8 cellular contexts compared by ENCODE assay signal in genomic region chr20:13788167-13788834, GRCh38. TPM values are rescaled to one million over a fixed set of nuclear protein-coding genes. Genes with fewer than 3 reads are reported as not detected.
DNase-seq lines count a peak whose midpoint lies in the region; ATAC-seq and TF ChIP-seq lines count a peak whose summit lies in the region.

No MANE protein-coding gene starts in this region.

- H3K27me3 ChIP-seq in foreskin keratinocyte = no peaks in the 10 kb centered on the region

- DNase-seq in AG10803 (ENCODE audit: low read depth) = peak; percentile 62
- peak; percentile 73 for DNase-seq in GM12865 (ENCODE audit: low read depth)
- DNase-seq in NCI-H446 (lab: John Stamatoyannopoulos, UW) = peak; percentile 29 to 56
- DNase-seq in activated CD8-positive, alpha-beta T cell treated with anti-CD3 and anti-CD28 coated beads, Interleukin-2, amount 10 ng/mL, durations not matched to agents 7 days and 5 days = peak; percentile 54
- peak; percentile 34 to 46 for DNase-seq in foreskin keratinocyte
- peak; percentile 28 for DNase-seq in smooth muscle cell of the brain vasculature (ENCODE audit: low read depth, low spot score)
- DNase-seq in GOT3 (lab: John Stamatoyannopoulos, UW) = no peak

- peak; percentile 71 for TF ChIP-seq CTCF in AG10803 (conservative IDR thresholded peaks at IDR 0.05; ENCODE audit: low read length)
- TF ChIP-seq CTCF in GM12865 (IDR thresholded peaks at IDR 0.05; ENCODE audit: insufficient read depth, low read depth, low read length, missing control alignments) = peak; percentile 49
- peak; percentile 66 for TF ChIP-seq CTCF in foreskin keratinocyte (conservative IDR thresholded peaks at IDR 0.05)

- peaks cover 46% of the 10 kb centered on the region for H3K36me3 Mint-ChIP-seq in activated CD8-positive, alpha-beta T cell treated with anti-CD3 and anti-CD28 coated beads, Interleukin-2, amount 10 ng/mL, durations not matched to agents 7 days and 5 days (ENCODE audit: low read depth)

- no peak overlapping the region for H3K27ac Mint-ChIP-seq in activated CD8-positive, alpha-beta T cell treated with anti-CD3 and anti-CD28 coated beads, Interleukin-2, amount 10 ng/mL, durations not matched to agents 7 days and 5 days

- ATAC-seq in HG03060 (IDR thresholded peaks at IDR 0.05; ENCODE audit: low read depth, unreplicated experiment) (peak; percentile 37), foreskin keratinocyte (peak; percentile 67)
- ATAC-seq in activated CD8-positive, alpha-beta T cell treated with anti-CD3 and anti-CD28 coated beads, Interleukin-2, amount 10 ng/mL, durations not matched to agents 7 days and 5 days = no peak

- H3K9me3 Mint-ChIP-seq in activated CD8-positive, alpha-beta T cell treated with anti-CD3 and anti-CD28 coated beads, Interleukin-2, amount 10 ng/mL, durations not matched to agents 7 days and 5 days (ENCODE audit: insufficient read depth) = no peaks in the 10 kb centered on the region

- no peak overlapping the region for H3K4me3 Mint-ChIP-seq in activated CD8-positive, alpha-beta T cell treated with anti-CD3 and anti-CD28 coated beads, Interleukin-2, amount 10 ng/mL, durations not matched to agents 7 days and 5 days

- no peak overlapping the region for H3K27ac ChIP-seq in foreskin keratinocyte

- H3K4me3 ChIP-seq in AG10803 (ENCODE audit: low read length) = no peak overlapping the region
- no peak overlapping the region for H3K4me3 ChIP-seq in GM12865 (ENCODE audit: low read depth, low read length)

- CTCF ChIA-PET in activated CD8-positive, alpha-beta T cell treated with anti-CD3 and anti-CD28 coated beads, Interleukin-2, amount 10 ng/mL, durations not matched to agents 7 days and 5 days (lab: Charles Lee) = interaction anchor here (0.6 to 2.5 kb wide), 15 partner anchors 9 to 624 kb away, joined by 3 to 20 read pairs (median 4); no protein-coding TSS in a partner anchor

- POLR2A ChIA-PET in activated CD8-positive, alpha-beta T cell treated with anti-CD3 and anti-CD28 coated beads, Interleukin-2, amount 10 ng/mL, durations not matched to agents 7 days and 5 days (lab: Charles Lee) = no interaction called here

- peaks cover 27% of the 10 kb centered on the region for H3K4me1 Mint-ChIP-seq in activated CD8-positive, alpha-beta T cell treated with anti-CD3 and anti-CD28 coated beads, Interleukin-2, amount 10 ng/mL, durations not matched to agents 7 days and 5 days (ENCODE audit: low read depth)

- H3K4me1 ChIP-seq in foreskin keratinocyte = peaks cover 6% of the 10 kb centered on the region

- no peaks in the 10 kb centered on the region for H3K27me3 Mint-ChIP-seq in activated CD8-positive, alpha-beta T cell treated with anti-CD3 and anti-CD28 coated beads, Interleukin-2, amount 10 ng/mL, durations not matched to agents 7 days and 5 days (ENCODE audit: low read depth)

RNA-seq across cellular contexts. Expression of gene NDUFAF5, which starts 3.5 kb away (rescaled TPM):
- 10 to 100 TPM; 26.3 to 34.6 TPM for total RNA-seq in activated CD8-positive, alpha-beta T cell treated with anti-CD3 and anti-CD28 coated beads, Interleukin-2, amount 10 ng/mL, durations not matched to agents 7 days and 5 days
- 22.8 and 25.5 TPM in 2 replicates for total RNA-seq in foreskin keratinocyte
- polyA plus RNA-seq in foreskin keratinocyte = 21.1 and 26.7 TPM in 2 replicates

RNA-seq across cellular contexts. Expression of gene ESF1, which starts 3.6 kb away (rescaled TPM):
- total RNA-seq in activated CD8-positive, alpha-beta T cell treated with anti-CD3 and anti-CD28 coated beads, Interleukin-2, amount 10 ng/mL, durations not matched to agents 7 days and 5 days = 10 to 100 TPM; 13.1 to 13.2 TPM
- total RNA-seq in foreskin keratinocyte = 16.9 and 21.2 TPM in 2 replicates
- polyA plus RNA-seq in foreskin keratinocyte = 6.3 and 7.6 TPM in 2 replicates
